In genomic region chr11:6452219-6452618, GRCh38 we compare ENCODE assay signal across 20 cellular contexts. TPM values are rescaled to one million over a fixed set of nuclear protein-coding genes. Genes with fewer than 3 reads are reported as not detected.
DNase-seq lines count a peak whose midpoint lies in the region; ATAC-seq and TF ChIP-seq lines count a peak whose summit lies in the region.
"Had no signal": no experiment of that assay in that cellular context is flagged by ENCODE, and none has a peak within 500 bp of the region (broad histone marks: within the 10 kb centered on the region; RNA-seq: fewer than 3 reads in every experiment).

No MANE protein-coding gene starts in this region.

- H3K9me3 ChIP-seq in right atrium auricular region (no peaks in the 10 kb centered on the region), adipocyte (ENCODE audit: control insufficient read depth, low read length) (no peaks in the 10 kb centered on the region), thoracic aorta (no peaks in the 10 kb centered on the region), ovary (no peaks in the 10 kb centered on the region), colonic mucosa (no peaks in the 10 kb centered on the region)
- H3K9me3 ChIP-seq: HAP-1, Peyer's patch, SJSA1 had no signal

- no peak for TF ChIP-seq EP300 in ovary (IDR thresholded peaks at IDR 0.05)

- H3K9ac ChIP-seq in adipocyte (ENCODE audit: low read length) (no peak overlapping the region), colonic mucosa (ENCODE audit: low read depth in 2 of 2, low read length in 2 of 2) (no peak overlapping the region)

- DNase-seq in Right ventricle myocardium superior (no peak), right atrium auricular region (ENCODE audit: low spot score) (no peak), adipocyte (ENCODE audit: low read depth) (peak; percentile 22), fibroblast of the aortic adventitia (ENCODE audit: low read depth) (peak; percentile 85), thoracic aorta (ENCODE audit: low spot score) (no peak), ovary (no peak), kidney tubule cell (ENCODE audit: low spot score) (no peak), colonic mucosa (no peak)
- DNase-seq: ACHN, KG1, MV-4-11, NCI-H1105 treated with DMSO at 0.1 percent for 48 hours, NCI-H2081, NCI-H2171, NCI-H524 treated with DMSO at 0.1 percent for 48 hours, Peyer's patch had no signal

- H3K36me3 ChIP-seq in right atrium auricular region (peaks cover 79% of the 10 kb centered on the region), adipocyte (ENCODE audit: control insufficient read depth, insufficient read depth, low read length, severe bottlenecking) (peaks cover 65% of the 10 kb centered on the region), thoracic aorta (peaks cover 69% of the 10 kb centered on the region), ovary (no peaks in the 10 kb centered on the region), colonic mucosa (no peaks in the 10 kb centered on the region)
- H3K36me3 ChIP-seq: SJSA1 had no signal

- WGBS in ovary, 3 donors: 86 to 89% (median 88%) methylated on average over 3 of the region's 3 CpGs

- H3K4me1 ChIP-seq in right atrium auricular region (peaks cover 0 to 4% of the 10 kb centered on the region in 2 donors), adipocyte (ENCODE audit: control insufficient read depth, insufficient read depth, low read length) (peaks cover 24% of the 10 kb centered on the region), thoracic aorta (ENCODE audit: control insufficient read depth in 1 of 2, low read depth in 2 of 2) (peaks cover 3 to 17% of the 10 kb centered on the region in 2 donors), ovary (ENCODE audit: insufficient read depth) (no peaks in the 10 kb centered on the region), colonic mucosa (no peaks in the 10 kb centered on the region)
- H3K4me1 ChIP-seq: HAP-1, Peyer's patch, SJSA1 had no signal

- TF ChIP-seq CTCF in right atrium auricular region (IDR thresholded peaks at IDR 0.05) (no peak), fibroblast of the aortic adventitia (IDR thresholded peaks at IDR 0.05; ENCODE audit: insufficient read depth, low read length) (no peak), thoracic aorta (IDR thresholded peaks at IDR 0.05) (no peak), ovary (IDR thresholded peaks at IDR 0.05) (no peak), colonic mucosa (IDR thresholded peaks at IDR 0.05) (no peak)

- ATAC-seq in Right ventricle myocardium superior (ENCODE audit: poor library complexity) (peak; percentile 22), thoracic aorta (ENCODE audit: insufficient number of reproducible peaks, low FRiP score, low read depth) (no peak)

- H3K27me3 ChIP-seq in right atrium auricular region (no peaks in the 10 kb centered on the region), adipocyte (replicated peaks; ENCODE audit: control insufficient read depth, insufficient read depth, low read length) (no peaks in the 10 kb centered on the region), thoracic aorta (replicated peaks; ENCODE audit: insufficient read depth) (no peaks in the 10 kb centered on the region), ovary (no peaks in the 10 kb centered on the region), colonic mucosa (no peaks in the 10 kb centered on the region)
- H3K27me3 ChIP-seq: Peyer's patch, SJSA1 had no signal

- intact Hi-C loops in Right ventricle myocardium superior (cut with DNase I): no loop called here
- intact Hi-C loops in ovary (cut with DNase I): no loop called here
- intact Hi-C loops in colonic mucosa (cut with DNase I): no loop called here

- H3K4me3 ChIP-seq in right atrium auricular region: no peak overlapping the region
- no peak overlapping the region for H3K4me3 ChIP-seq in adipocyte (ENCODE audit: low read length)
- no peak overlapping the region for H3K4me3 ChIP-seq in fibroblast of the aortic adventitia (ENCODE audit: low read depth, low read length)
- H3K4me3 ChIP-seq in thoracic aorta: no peak overlapping the region
- no peak overlapping the region for H3K4me3 ChIP-seq in ovary
- no peak overlapping the region for H3K4me3 ChIP-seq in colonic mucosa
- H3K4me3 ChIP-seq: HAP-1, Peyer's patch, SJSA1 had no signal

- H3K27ac ChIP-seq in right atrium auricular region: no peak overlapping the region
- peak overlapping the region; percentile 60 to 63 for H3K27ac ChIP-seq in thoracic aorta
- H3K27ac ChIP-seq in ovary: no peak overlapping the region
- H3K27ac ChIP-seq in colonic mucosa: no peak overlapping the region
- H3K27ac ChIP-seq: 22Rv1, Peyer's patch, SJSA1 had no signal

- no peak for TF ChIP-seq POLR2A in ovary (IDR thresholded peaks at IDR 0.05)

RNA-seq across cellular contexts. Expression of gene HPX, which starts 11.4 kb away (rescaled TPM):
- 0.35 TPM for total RNA-seq in Right ventricle myocardium superior
- under 1 TPM in 1 of 2 donors, not detected in 1; 0.20 TPM for total RNA-seq in right atrium auricular region
- total RNA-seq in fibroblast of the aortic adventitia (ENCODE audit: low replicate concordance): 1.2 TPM in 1 of 2 replicates, not detected in the other
- total RNA-seq in thoracic aorta: 1 to 10 TPM in 1 of 2 donors, under 1 TPM in 1; 0.54 to 2.9 TPM
- total RNA-seq in ovary: 1 to 10 TPM in 5 of 7 donors, under 1 TPM in 2; 0.46 to 4.1 (median 2.4) TPM
- 1 to 10 TPM in 1 of 2 donors, under 1 TPM in 1; 0.48 to 1.1 TPM for polyA plus RNA-seq in ovary
- total RNA-seq in colonic mucosa: 1 to 10 TPM; 1.8 to 5.3 TPM
- polyA plus RNA-seq: CD14-positive monocyte had no signal

RNA-seq across cellular contexts. Expression of gene TRIM3, which starts 21.5 kb away (rescaled TPM):
- total RNA-seq in Right ventricle myocardium superior (11.4 TPM), right atrium auricular region (10 to 100 TPM in 1 of 2 donors, 1 to 10 TPM in 1; 7.1 to 19.5 TPM), fibroblast of the aortic adventitia (ENCODE audit: low replicate concordance) (18.9 and 23.8 TPM in 2 replicates), thoracic aorta (10 to 100 TPM; 40.3 to 40.4 TPM), ovary (10 to 100 TPM in 6 of 7 donors, 1 to 10 TPM in 1; 9.7 to 27.4 (median 19.7) TPM), colonic mucosa (10 to 100 TPM; 30.0 to 59.0 TPM)
- 10 to 100 TPM; 13.6 to 14.7 TPM for polyA plus RNA-seq in ovary

RNA-seq across cellular contexts. Expression of gene ARFIP2, which starts 28.9 kb away (rescaled TPM):
- total RNA-seq in Right ventricle myocardium superior: 13.9 TPM
- 10 to 100 TPM; 19.2 to 34.1 TPM for total RNA-seq in right atrium auricular region
- total RNA-seq in fibroblast of the aortic adventitia (ENCODE audit: low replicate concordance): 45.7 and 49.1 TPM in 2 replicates
- total RNA-seq in thoracic aorta: 10 to 100 TPM; 52.1 to 62.8 TPM
- 10 to 100 TPM; 43.6 to 70.4 (median 49.5) TPM for total RNA-seq in ovary
- 10 to 100 TPM; 35.8 to 37.8 TPM for polyA plus RNA-seq in ovary
- 10 to 100 TPM; 76.9 to 87.3 TPM for total RNA-seq in colonic mucosa

RNA-seq across cellular contexts. Expression of gene TIMM10B, which starts 29.1 kb away (rescaled TPM):
- total RNA-seq in Right ventricle myocardium superior (14.1 TPM), right atrium auricular region (10 to 100 TPM; 19.8 to 22.6 TPM), fibroblast of the aortic adventitia (ENCODE audit: low replicate concordance) (30.1 and 41.8 TPM in 2 replicates), thoracic aorta (10 to 100 TPM; 47.7 to 49.9 TPM), ovary (10 to 100 TPM; 21.8 to 64.7 (median 38.4) TPM), colonic mucosa (10 to 100 TPM; 48.0 TPM)
- 10 to 100 TPM; 19.4 to 52.1 TPM for polyA plus RNA-seq in ovary

RNA-seq across cellular contexts. Expression of gene APBB1, which starts 33.3 kb away (rescaled TPM):
- total RNA-seq in Right ventricle myocardium superior (75.8 TPM), right atrium auricular region (10 to 100 TPM; 79.8 to 80.9 TPM), fibroblast of the aortic adventitia (ENCODE audit: low replicate concordance) (41.8 and 52.4 TPM in 2 replicates), thoracic aorta (10 to 100 TPM; 40.0 to 63.6 TPM), ovary (10 to 100 TPM; 50.1 to 90.9 (median 60.4) TPM), colonic mucosa (10 to 100 TPM in 1 of 2 donors, 1 to 10 TPM in 1; 6.6 to 10.2 TPM)
- 10 to 100 TPM; 34.1 to 57.7 TPM for polyA plus RNA-seq in ovary

Comparison
In these comparisons a context has a peak if more than half of its experiments do, and no peak if none do; other contexts are left out.
1. DNase-seq: peak in adipocyte (single experiment) and fibroblast of the aortic adventitia (single experiment); none in Right ventricle myocardium superior (single experiment), right atrium auricular region (single experiment), thoracic aorta (single experiment), ovary (0 of 5), kidney tubule cell (single experiment) and colonic mucosa (single experiment).
2. H3K27ac ChIP-seq: peak in thoracic aorta (2 of 2); none in right atrium auricular region (0 of 2), ovary (0 of 2) and colonic mucosa (single experiment).